Comparison of ENCODE assay signal across 22 cellular contexts in the genomic region with DNA sequence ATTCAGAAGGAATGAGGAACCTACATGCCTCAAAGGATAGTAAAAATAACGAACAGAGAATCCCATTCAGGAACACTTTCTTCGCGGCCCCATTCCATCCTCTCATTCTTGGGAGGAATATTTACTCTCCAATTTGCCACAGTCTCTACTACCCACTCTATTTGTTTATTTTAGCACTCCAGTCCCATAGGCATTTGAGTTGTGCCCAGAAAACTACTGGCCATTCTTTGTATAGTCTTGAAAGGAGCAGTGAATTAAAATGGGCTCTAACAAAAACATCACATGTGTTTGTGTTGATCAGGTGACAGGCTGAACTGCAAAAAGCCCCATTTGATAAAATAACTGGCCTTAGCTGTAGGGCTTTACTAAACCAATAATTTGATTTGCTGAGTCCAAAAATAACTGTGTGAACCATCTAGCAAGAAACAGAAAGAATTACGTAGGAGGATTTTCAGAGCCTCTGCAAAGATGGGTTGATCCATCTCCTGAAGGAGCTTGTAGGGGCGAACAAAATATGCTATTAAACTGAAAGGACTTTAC.
"Had no signal": no experiment of that assay in that cellular context is flagged by ENCODE, and none has a peak within 500 bp of the region (broad histone marks: within the 10 kb centered on the region; RNA-seq: fewer than 3 reads in every experiment).

No MANE protein-coding gene starts in this region.

- H3K36me3 ChIP-seq: gastroesophageal sphincter, heart left ventricle, neutrophil, pancreas, sigmoid colon, spleen, upper lobe of left lung had no signal

- H3K27ac ChIP-seq: gastroesophageal sphincter, heart left ventricle, neutrophil, pancreas, sigmoid colon, spleen, testis, upper lobe of left lung had no signal

- DNase-seq: activated CD4-positive, alpha-beta memory T cell treated with anti-CD3 and anti-CD28 coated beads, Interleukin-2, amount 10 ng/mL, durations not matched to agents 7 days and 5 days; activated CD4-positive, alpha-beta T cell treated with anti-CD3 and anti-CD28 coated beads for 48 hours; activated CD4-positive, CD25-positive, alpha-beta regulatory T cell; activated CD8-positive, alpha-beta memory T cell treated with anti-CD3 and anti-CD28 coated beads, Interleukin-2, amount 10 ng/mL, durations not matched to agents 7 days and 5 days; effector CD4-positive, alpha-beta T cell; heart left ventricle; kidney; naive thymus-derived CD4-positive, alpha-beta T cell; pancreas; sigmoid colon; spleen; stimulated activated CD4-positive, alpha-beta T cell treated with anti-CD3 and anti-CD28 coated beads, Interleukin-4, amount 100 ng/mL, for 4 hours; T-helper 9 cell; testis; upper lobe of left lung had no signal

- H3K36me3 Mint-ChIP-seq: activated CD8-positive, alpha-beta memory T cell treated with anti-CD3 and anti-CD28 coated beads, Interleukin-2, amount 10 ng/mL, durations not matched to agents 7 days and 5 days; activated naive CD8-positive, alpha-beta T cell; memory B cell; naive thymus-derived CD4-positive, alpha-beta T cell; stimulated activated memory B cell treated with anti-CD40 and anti-IgM and Interleukin-4, amounts not matched to agents 10 μg/mL and 1 μg/mL and 100 μg/mL, for 72 hours had no signal

- H3K27ac Mint-ChIP-seq: activated CD4-positive, alpha-beta memory T cell treated with anti-CD3 and anti-CD28 coated beads, Interleukin-2, amount 10 ng/mL, durations not matched to agents 7 days and 5 days; activated CD8-positive, alpha-beta memory T cell treated with anti-CD3 and anti-CD28 coated beads, Interleukin-2, amount 10 ng/mL, durations not matched to agents 7 days and 5 days; activated naive CD8-positive, alpha-beta T cell; memory B cell; naive thymus-derived CD4-positive, alpha-beta T cell; stimulated activated memory B cell treated with anti-CD40 and anti-IgM and Interleukin-4, amounts not matched to agents 10 μg/mL and 1 μg/mL and 100 μg/mL, for 72 hours had no signal

- ATAC-seq: activated CD8-positive, alpha-beta memory T cell treated with anti-CD3 and anti-CD28 coated beads, Interleukin-2, amount 10 ng/mL, durations not matched to agents 7 days and 5 days; esophagus mucosa; gastroesophageal sphincter; heart left ventricle; left lobe of liver; naive thymus-derived CD4-positive, alpha-beta T cell; pancreas; stimulated activated memory B cell treated with anti-CD40 and anti-IgM and Interleukin-4, amounts not matched to agents 10 μg/mL and 1 μg/mL and 100 μg/mL, for 72 hours had no signal

- H3K4me3 ChIP-seq: gastroesophageal sphincter, heart left ventricle, pancreas, sigmoid colon, spleen, testis had no signal

- H3K4me1 ChIP-seq: gastroesophageal sphincter, pancreas, sigmoid colon, testis had no signal

- H3K9me3 ChIP-seq: gastroesophageal sphincter, heart left ventricle, neutrophil, pancreas, sigmoid colon, spleen, testis, upper lobe of left lung had no signal

- H3K4me3 Mint-ChIP-seq: activated CD4-positive, alpha-beta memory T cell treated with anti-CD3 and anti-CD28 coated beads, Interleukin-2, amount 10 ng/mL, durations not matched to agents 7 days and 5 days; activated CD8-positive, alpha-beta memory T cell treated with anti-CD3 and anti-CD28 coated beads, Interleukin-2, amount 10 ng/mL, durations not matched to agents 7 days and 5 days; activated naive CD8-positive, alpha-beta T cell; memory B cell; naive thymus-derived CD4-positive, alpha-beta T cell; stimulated activated memory B cell treated with anti-CD40 and anti-IgM and Interleukin-4, amounts not matched to agents 10 μg/mL and 1 μg/mL and 100 μg/mL, for 72 hours had no signal

- FAIRE-seq: kidney, pancreas had no signal

- H3K9me3 Mint-ChIP-seq: activated CD4-positive, alpha-beta memory T cell treated with anti-CD3 and anti-CD28 coated beads, Interleukin-2, amount 10 ng/mL, durations not matched to agents 7 days and 5 days; memory B cell; stimulated activated memory B cell treated with anti-CD40 and anti-IgM and Interleukin-4, amounts not matched to agents 10 μg/mL and 1 μg/mL and 100 μg/mL, for 72 hours had no signal

- H3K27me3 Mint-ChIP-seq: activated CD4-positive, alpha-beta memory T cell treated with anti-CD3 and anti-CD28 coated beads, Interleukin-2, amount 10 ng/mL, durations not matched to agents 7 days and 5 days; activated CD8-positive, alpha-beta memory T cell treated with anti-CD3 and anti-CD28 coated beads, Interleukin-2, amount 10 ng/mL, durations not matched to agents 7 days and 5 days; activated naive CD8-positive, alpha-beta T cell; memory B cell; stimulated activated memory B cell treated with anti-CD40 and anti-IgM and Interleukin-4, amounts not matched to agents 10 μg/mL and 1 μg/mL and 100 μg/mL, for 72 hours had no signal

- H3K27me3 ChIP-seq: gastroesophageal sphincter, heart left ventricle, neutrophil, pancreas, sigmoid colon, spleen, testis, upper lobe of left lung had no signal

- H3K4me1 Mint-ChIP-seq: activated CD4-positive, alpha-beta memory T cell treated with anti-CD3 and anti-CD28 coated beads, Interleukin-2, amount 10 ng/mL, durations not matched to agents 7 days and 5 days; activated CD8-positive, alpha-beta memory T cell treated with anti-CD3 and anti-CD28 coated beads, Interleukin-2, amount 10 ng/mL, durations not matched to agents 7 days and 5 days; memory B cell; naive thymus-derived CD4-positive, alpha-beta T cell; stimulated activated memory B cell treated with anti-CD40 and anti-IgM and Interleukin-4, amounts not matched to agents 10 μg/mL and 1 μg/mL and 100 μg/mL, for 72 hours had no signal
